In the genomic region with DNA sequence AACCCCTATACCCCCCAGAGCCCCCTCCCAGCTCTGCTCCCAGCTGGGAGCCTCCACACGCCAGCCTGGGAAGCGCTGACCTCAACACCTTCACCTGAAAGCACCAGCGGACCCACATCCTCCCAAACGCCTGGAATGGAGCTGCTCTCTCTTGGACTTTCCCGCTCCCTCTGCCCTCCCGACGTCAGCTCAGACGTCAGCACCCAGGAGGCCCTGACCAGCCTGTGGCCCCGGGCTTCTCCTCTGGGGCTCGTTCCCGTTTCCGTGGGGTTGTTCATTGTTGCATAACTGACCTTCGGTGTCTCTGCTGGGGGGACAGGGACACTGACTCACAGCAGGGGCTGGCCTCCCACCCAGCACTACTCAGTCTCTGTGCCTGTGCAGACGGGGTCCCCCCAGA, we compare ENCODE assay signal across 10 cellular contexts. TPM values are rescaled to one million over a fixed set of nuclear protein-coding genes. Genes with fewer than 3 reads are reported as not detected.
A peak's percentile ranks its signal among the peaks of the same experiment; 100 is the strongest.
DNase-seq lines count a peak whose midpoint lies in the region; ATAC-seq and TF ChIP-seq lines count a peak whose summit lies in the region.
"Had no signal": no experiment of that assay in that cellular context is flagged by ENCODE, and none has a peak within 500 bp of the region (broad histone marks: within the 10 kb centered on the region; RNA-seq: fewer than 3 reads in every experiment).

No MANE protein-coding gene starts in this region.

- no peak for TF ChIP-seq EP300 in ovary (IDR thresholded peaks at IDR 0.05)

- H3K79me2 ChIP-seq in smooth muscle cell (ENCODE audit: low read depth), result no peaks in the 10 kb centered on the region

- no peak overlapping the region for H2AFZ ChIP-seq in smooth muscle cell (ENCODE audit: low read depth)

- H3K4me2 ChIP-seq in smooth muscle cell, result no peak overlapping the region

- TF ChIP-seq POLR2A in adrenal gland (IDR thresholded peaks at IDR 0.05), result no peak
- TF ChIP-seq POLR2A in ovary (IDR thresholded peaks at IDR 0.05), result no peak

- H3K27ac ChIP-seq in adrenal gland (peak overlapping the region in 4 of 5 donors; percentile 32 to 86 (median 68)), layer of hippocampus (ENCODE audit: low read depth, low read length) (peak overlapping the region; percentile 30), substantia nigra (ENCODE audit: low read depth, low read length, poor library complexity, severe bottlenecking) (no peak overlapping the region), ovary (no peak overlapping the region), smooth muscle cell (ENCODE audit: low read depth) (no peak overlapping the region)

- ATAC-seq in GM19395 (IDR thresholded peaks at IDR 0.05; ENCODE audit: unreplicated experiment), result no peak
- ATAC-seq: activated T-helper 17 cell treated with anti-CD3 and anti-CD28 coated beads, Interleukin-2, amount 50 U/mL, for 72 hours had no signal

- intact Hi-C loops in adrenal gland (cut with DNase I) (loop anchor here in 1 of 2 donors (10.0 kb wide), 1 partner anchor 155 kb away; no protein-coding TSS in a partner anchor), ovary (cut with DNase I) (loop anchor here in 1 of 4 donors (10.0 kb wide), 1 partner anchor 165 kb away; no protein-coding TSS in a partner anchor)

- H3F3A ChIP-seq in smooth muscle cell (ENCODE audit: low read depth), result no peaks in the 10 kb centered on the region

- H3K4me3 ChIP-seq in adrenal gland (no peak overlapping the region), ovary (no peak overlapping the region), smooth muscle cell (no peak overlapping the region)

- TF ChIP-seq CTCF in adrenal gland (IDR thresholded peaks at IDR 0.05) (peak in 2 of 6 experiments; percentile 9 to 19), ovary (IDR thresholded peaks at IDR 0.05) (no peak), smooth muscle cell (IDR thresholded peaks at IDR 0.05; ENCODE audit: borderline replicate concordance, insufficient read depth, poor library complexity, severe bottlenecking) (no peak)

- WGBS in adrenal gland, 4 donors, result 35 to 44% (median 40%) methylated on average over 12 to 14 of the region's 14 CpGs
- 64 to 73% (median 66%) methylated on average over 14 of the region's 14 CpGs for WGBS in ovary, 3 donors
- 74% methylated on average over 14 of the region's 14 CpGs for WGBS in smooth muscle cell (ENCODE audit: low lambda C conversion rate)

- peaks cover 5 to 15% of the 10 kb centered on the region in 2 donors for H3K4me1 ChIP-seq in adrenal gland (replicated peaks in 1 of 2)
- H3K4me1 ChIP-seq in ovary (ENCODE audit: insufficient read depth), result no peaks in the 10 kb centered on the region
- no peaks in the 10 kb centered on the region for H3K4me1 ChIP-seq in smooth muscle cell (ENCODE audit: low read depth)

- H3K9ac ChIP-seq in smooth muscle cell (ENCODE audit: low read depth), result no peak overlapping the region

- H3K36me3 ChIP-seq in adrenal gland (replicated peaks in 1 of 2), result peaks cover 0 to 4% of the 10 kb centered on the region in 2 donors
- no peaks in the 10 kb centered on the region for H3K36me3 ChIP-seq in ovary
- no peaks in the 10 kb centered on the region for H3K36me3 ChIP-seq in smooth muscle cell (ENCODE audit: low read depth)

- H3K9me3 ChIP-seq in adrenal gland (replicated peaks in 1 of 3) (no peaks in the 10 kb centered on the region), ovary (no peaks in the 10 kb centered on the region), smooth muscle cell (replicated peaks; ENCODE audit: low read depth) (no peaks in the 10 kb centered on the region)

- DNase-seq in HuH-7 (ENCODE audit: low spot score) (peak; percentile 31), adrenal gland (peak; percentile 67 to 89 (median 83)), substantia nigra (lab: John Stamatoyannopoulos, UW) (peak in 27 of 49 donors; percentile 10 to 66 (median 32)), ovary (no peak), smooth muscle cell (lab: John Stamatoyannopoulos, UW; ENCODE audit: unreplicated experiment) (no peak)
- DNase-seq: KG1, NCI-H226 had no signal

- H3K27me3 ChIP-seq in adrenal gland (no peaks in the 10 kb centered on the region), layer of hippocampus (ENCODE audit: control insufficient read depth, insufficient read depth, low read length) (no peaks in the 10 kb centered on the region), ovary (no peaks in the 10 kb centered on the region), smooth muscle cell (ENCODE audit: low read depth) (no peaks in the 10 kb centered on the region)

- peaks cover 42% of the 10 kb centered on the region for H4K20me1 ChIP-seq in smooth muscle cell (ENCODE audit: low read depth)

RNA-seq across cellular contexts. Expression of a gene that starts 35.0 kb away (rescaled TPM):
- total RNA-seq in adrenal gland (not detected), ovary (under 1 TPM; 0.05 to 0.62 (median 0.38) TPM), smooth muscle cell (not detected in 2 replicates)
- polyA plus RNA-seq in adrenal gland (under 1 TPM in 1 of 3 donors, not detected in 2; 0.10 TPM), ovary (under 1 TPM; 0.40 to 0.56 TPM), smooth muscle cell (not detected in 2 replicates)
- total RNA-seq: activated T-helper 17 cell treated with anti-CD3 and anti-CD28 coated beads, Interleukin-2, amount 50 U/mL, for 72 hours had no signal

RNA-seq across cellular contexts. Expression of a gene that starts 43.5 kb away (rescaled TPM):
- total RNA-seq in adrenal gland (10 to 100 TPM; 33.9 to 59.1 (median 43.4) TPM), ovary (10 to 100 TPM; 13.0 to 28.2 (median 25.3) TPM), smooth muscle cell (42.7 and 52.0 TPM in 2 replicates)
- polyA plus RNA-seq in adrenal gland (10 to 100 TPM; 23.2 to 45.3 (median 42.8) TPM), ovary (10 to 100 TPM; 18.7 to 57.1 TPM), smooth muscle cell (50.1 and 55.7 TPM in 2 replicates)

Comparison
In these comparisons a context has a peak if more than half of its experiments do, and no peak if none do; other contexts are left out.
1. DNase-seq: peak in HuH-7 (single experiment), adrenal gland (7 of 7) and substantia nigra (27 of 49); none in ovary (0 of 5) and smooth muscle cell (single experiment).
2. H3K27ac ChIP-seq: peak in adrenal gland (4 of 5) and layer of hippocampus (single experiment); none in substantia nigra (single experiment), ovary (0 of 2) and smooth muscle cell (single experiment).